25 cellular contexts compared by ENCODE assay signal in the genomic region with DNA sequence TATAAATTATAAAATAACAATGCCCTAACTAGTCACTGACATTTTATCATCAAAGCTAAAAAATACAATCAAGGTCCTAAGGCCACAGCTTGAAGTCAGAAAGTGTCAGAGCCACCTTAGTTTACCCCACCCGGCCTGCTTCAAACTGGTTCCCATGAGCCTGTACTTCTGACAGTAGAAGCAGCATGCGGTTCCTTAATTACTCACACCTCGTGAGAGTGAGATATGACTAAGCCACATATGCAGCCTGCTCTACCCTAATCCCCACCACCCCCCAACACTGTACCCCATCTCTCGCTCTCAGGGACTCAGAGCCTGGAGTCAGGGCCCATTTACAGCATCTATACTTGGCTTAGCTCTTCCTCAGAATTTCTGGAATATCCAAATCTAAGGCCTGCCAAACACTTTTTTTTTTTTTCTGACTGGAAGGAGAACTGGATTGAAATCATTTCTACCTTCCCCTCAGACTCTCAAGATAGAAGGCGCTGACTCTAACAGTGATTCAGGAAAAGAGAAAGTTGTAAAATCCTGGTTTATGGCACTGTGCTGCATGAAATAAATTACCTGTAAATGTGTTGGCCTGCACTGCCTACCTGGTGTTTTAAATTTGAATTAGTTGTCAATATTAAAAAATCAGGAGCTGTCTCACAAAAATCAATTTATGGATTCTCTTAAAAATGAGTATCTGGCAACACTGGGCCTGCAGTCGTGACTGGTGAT.
DNase-seq lines count a peak whose midpoint lies in the region; ATAC-seq, FAIRE-seq and TF ChIP-seq lines count a peak whose summit lies in the region.
"Had no signal": no experiment of that assay in that cellular context is flagged by ENCODE, and none has a peak within 500 bp of the region (broad histone marks: within the 10 kb centered on the region; RNA-seq: fewer than 3 reads in every experiment).

No MANE protein-coding gene starts in this region.

- peak overlapping the region; percentile 26 for H2BK15ac ChIP-seq in mesenchymal stem cell (ENCODE audit: low read depth, poor library complexity, severe bottlenecking)

- no peaks in the 10 kb centered on the region for H3K9me1 ChIP-seq in K562 (ENCODE audit: control insufficient read depth, insufficient read depth, low read length)

- H3K4me3 Mint-ChIP-seq in T-helper 17 cell = no peak overlapping the region
- H3K4me3 Mint-ChIP-seq: activated naive CD8-positive, alpha-beta T cell treated with anti-CD3 and anti-CD28 coated beads for 36 hours; activated T-helper 1 cell treated with anti-CD3 and anti-CD28 coated beads, Interleukin-12 subunit alpha, Interleukin-12 subunit beta, Interleukin-2, Interleukin-4 antibody, amounts not matched to agents 30 ng/mL and 10 ng/mL and 1 ng/mL, durations not matched to agents 14 hours and 24 hours and 36 hours; neural crest cell; stimulated activated naive CD8-positive, alpha-beta T cell treated with anti-CD3 and anti-CD28 coated beads, Interleukin-15, amount 100 ng/mL, for 72 hours; T-helper 2 cell treated with Interferon-gamma antibody and Interleukin-4, amounts not matched to agents 5 μg/mL and 100 μg/mL, for 36 hours; type B pancreatic cell had no signal

- H3K9me3 ChIP-seq in K562 (replicated peaks; ENCODE audit: control insufficient read depth, insufficient read depth, low read depth, low read length) (no peaks in the 10 kb centered on the region), mesenchymal stem cell (ENCODE audit: control insufficient read depth, low read length) (no peaks in the 10 kb centered on the region), PC-9 (ENCODE audit: insufficient read depth, low read depth) (peaks cover 5% of the 10 kb centered on the region), T-helper 17 cell (ENCODE audit: control insufficient read depth, low read length, poor library complexity, severe bottlenecking) (no peaks in the 10 kb centered on the region)
- H3K9me3 ChIP-seq: body of pancreas, Caco-2, prostate gland, SJCRH30 had no signal

- 6% methylated on average over 6 of the region's 6 CpGs for WGBS in K562 (ENCODE audit: insufficient coverage, low coverage, missing lambda C conversion rate)
- WGBS in mesenchymal stem cell = 65% methylated on average over 6 of the region's 6 CpGs

- H3F3A ChIP-seq in PC-9 (ENCODE audit: insufficient read depth, low read depth) = no peaks in the 10 kb centered on the region

- H3K4me3 ChIP-seq in GM06990 (replicated peaks; ENCODE audit: low read depth, low read length) (no peak overlapping the region), K562 (no peak overlapping the region), mesenchymal stem cell (ENCODE audit: insufficient read depth in 1 of 2, low read depth in 1 of 2, low read length in 2 of 2) (no peak overlapping the region), PC-9 (no peak overlapping the region)
- H3K4me3 ChIP-seq: body of pancreas, prostate gland, SJCRH30, skin epidermis had no signal

- H3K36me3 ChIP-seq in GM06990 (ENCODE audit: control insufficient read depth, insufficient read depth, low read length) (no peaks in the 10 kb centered on the region), K562 (ENCODE audit: control insufficient read depth, insufficient read depth, low read length) (no peaks in the 10 kb centered on the region), mesenchymal stem cell (ENCODE audit: control insufficient read depth in 1 of 2, insufficient read depth in 2 of 2, low read depth in 1 of 2, low read length in 2 of 2) (no peaks in the 10 kb centered on the region), PC-9 (ENCODE audit: low read depth) (no peaks in the 10 kb centered on the region)
- H3K36me3 ChIP-seq: prostate gland, SJCRH30 had no signal

- CTCF ChIA-PET in K562 (lab: Yijun Ruan, JAX; ENCODE audit: low intra/inter-chr PET ratio) (no interaction called here), PC-9 (lab: Charles Lee) (no interaction called here)

- H2BK5ac ChIP-seq in mesenchymal stem cell (ENCODE audit: low read depth, low read length, poor library complexity, severe bottlenecking) = peak overlapping the region; percentile 74

- peak overlapping the region; percentile 8 to 53 for H3K18ac ChIP-seq in mesenchymal stem cell (ENCODE audit: low read depth in 1 of 2, low read length in 2 of 2)

- peak overlapping the region; percentile 46 to 76 for H2BK12ac ChIP-seq in mesenchymal stem cell (ENCODE audit: low read length in 2 of 2)

- H3K4ac ChIP-seq in mesenchymal stem cell (ENCODE audit: low read depth in 1 of 2, low read length in 2 of 2) = peak overlapping the region in 1 of 2 experiments; percentile 73

- peak; percentile 54 for ATAC-seq in HG02610 (IDR thresholded peaks at IDR 0.05; ENCODE audit: unreplicated experiment)
- ATAC-seq in K562 = no peak
- ATAC-seq in GM21526 (IDR thresholded peaks at IDR 0.05; ENCODE audit: low FRiP score, unreplicated experiment) = no peak
- ATAC-seq in T-helper 17 cell = no peak
- ATAC-seq: body of pancreas; stimulated activated naive CD8-positive, alpha-beta T cell treated with anti-CD3 and anti-CD28 coated beads, Interleukin-15, amount 100 ng/mL, for 72 hours had no signal

- H2AK5ac ChIP-seq in mesenchymal stem cell (ENCODE audit: low read length, severe bottlenecking) = peak overlapping the region; percentile 97

- no peak overlapping the region for H3K23ac ChIP-seq in mesenchymal stem cell (ENCODE audit: low read length in 2 of 2)

- peak overlapping the region; percentile 52 for H4K91ac ChIP-seq in mesenchymal stem cell (ENCODE audit: low read length)

- H4K20me1 ChIP-seq in K562 (replicated peaks; ENCODE audit: control insufficient read depth, insufficient read depth, low read length) (no peaks in the 10 kb centered on the region), PC-9 (ENCODE audit: insufficient read depth) (no peaks in the 10 kb centered on the region)

- no peak for TF ChIP-seq POLR2A in K562 (conservative IDR thresholded peaks at IDR 0.05)

- H3K4me1 ChIP-seq in K562 (replicated peaks in 1 of 2; ENCODE audit: control insufficient read depth in 2 of 2, insufficient read depth in 2 of 2, low read length in 2 of 2) (no peaks in the 10 kb centered on the region; a peak in 1 of 5 replicates), mesenchymal stem cell (ENCODE audit: control insufficient read depth, insufficient read depth, low read depth, low read length) (peaks cover 18% of the 10 kb centered on the region), PC-9 (replicated peaks; ENCODE audit: insufficient read depth) (no peaks in the 10 kb centered on the region)
- H3K4me1 ChIP-seq: body of pancreas, prostate gland, SJCRH30 had no signal

- FAIRE-seq in K562 (lab: Jason Lieb, UNC) = no peak
- FAIRE-seq: frontal cortex had no signal

- TF ChIP-seq RAD21 in K562 (CRISPR knock-in tag; conservative IDR thresholded peaks at IDR 0.05 in 1 of 2, IDR thresholded peaks at IDR 0.05 in 1 of 2) = no peak

- POLR2A ChIA-PET in K562 (lab: Yijun Ruan, JAX) = no interaction called here
- POLR2A ChIA-PET in PC-9 (lab: Charles Lee; ENCODE audit: unreplicated experiment) = no interaction called here

- no peaks in the 10 kb centered on the region for H3K36me3 Mint-ChIP-seq in T-helper 17 cell (ENCODE audit: low read depth)
- H3K36me3 Mint-ChIP-seq: activated naive CD8-positive, alpha-beta T cell treated with anti-CD3 and anti-CD28 coated beads for 36 hours; type B pancreatic cell had no signal

- H3K27me3 ChIP-seq in GM06990 (replicated peaks; ENCODE audit: control insufficient read depth, insufficient read depth, low read length) (no peaks in the 10 kb centered on the region; the same call in 1 of the 2 replicates), K562 (ENCODE audit: control insufficient read depth in 2 of 2, insufficient read depth in 2 of 2, low read length in 2 of 2) (no peaks in the 10 kb centered on the region), mesenchymal stem cell (ENCODE audit: control insufficient read depth in 1 of 2, insufficient read depth in 1 of 2, low read length in 2 of 2) (no peaks in the 10 kb centered on the region), PC-9 (ENCODE audit: insufficient read depth, low read depth) (no peaks in the 10 kb centered on the region)
- H3K27me3 ChIP-seq: body of pancreas, SJCRH30 had no signal

- no peaks in the 10 kb centered on the region for H3K79me2 ChIP-seq in K562 (ENCODE audit: control insufficient read depth, insufficient read depth, low read length)
- H3K79me2 ChIP-seq in PC-9 (ENCODE audit: low read depth) = no peaks in the 10 kb centered on the region

- H2AFZ ChIP-seq in K562 (ENCODE audit: low read depth, low read length) (no peak overlapping the region), mesenchymal stem cell (ENCODE audit: low read depth, low read length) (no peak overlapping the region), PC-9 (no peak overlapping the region)

- peak overlapping the region; percentile 27 for H2BK120ac ChIP-seq in mesenchymal stem cell (ENCODE audit: low read depth, low read length)

- H3K27me3 Mint-ChIP-seq in T-helper 17 cell = no peaks in the 10 kb centered on the region
- H3K27me3 Mint-ChIP-seq: activated naive CD8-positive, alpha-beta T cell treated with anti-CD3 and anti-CD28 coated beads for 36 hours; stimulated activated naive CD8-positive, alpha-beta T cell treated with anti-CD3 and anti-CD28 coated beads, Interleukin-15, amount 100 ng/mL, for 72 hours; type B pancreatic cell had no signal

- no peak overlapping the region for H3K27ac ChIP-seq in K562 (ENCODE audit: extremely low read depth, low read depth, low read length)
- peak overlapping the region; percentile 67 for H3K27ac ChIP-seq in mesenchymal stem cell (ENCODE audit: low read length, poor library complexity, severe bottlenecking)
- no peak overlapping the region for H3K27ac ChIP-seq in PC-9
- H3K27ac ChIP-seq: body of pancreas, prostate gland, SJCRH30 had no signal

- TF ChIP-seq CTCF in GM06990 (IDR thresholded peaks at IDR 0.05; ENCODE audit: insufficient read depth, low read length, poor library complexity, severe bottlenecking) (no peak), K562 (IDR thresholded peaks at IDR 0.05 in 2 of 3, conservative IDR thresholded peaks at IDR 0.05 in 1 of 3; ENCODE audit: insufficient read depth in 2 of 3, low read depth in 1 of 3, low read length in 3 of 3) (no peak), PC-9 (conservative IDR thresholded peaks at IDR 0.05) (no peak)

- DNase-seq in GM06990 (ENCODE audit: extremely low read depth, insufficient read length) = peak; percentile 26
- no peak for DNase-seq in K562 (ENCODE audit: extremely low read depth in 1 of 4, low spot score in 3 of 4)
- DNase-seq in mesenchymal stem cell = peak; percentile 40
- no peak for DNase-seq in activated CD4-positive, alpha-beta T cell treated with anti-CD3 and anti-CD28 coated beads, Interleukin-2, amount 50 U/mL, for 1 hour
- DNase-seq in PC-9 = no peak
- no peak for DNase-seq in T-helper 17 cell
- DNase-seq: activated naive CD8-positive, alpha-beta T cell treated with anti-CD3 and anti-CD28 coated beads for 36 hours; AML-193; body of pancreas; Caco-2; Kasumi-1; midbrain; NCI-H748 treated with DMSO at 0.1 percent for 48 hours; SJCRH30; stimulated activated CD4-positive, alpha-beta T cell treated with anti-CD3 and anti-CD28 coated beads, Interleukin-4, amount 100 ng/mL, for 1 hour; stimulated activated naive CD8-positive, alpha-beta T cell treated with anti-CD3 and anti-CD28 coated beads, Interleukin-15, amount 100 ng/mL, for 72 hours had no signal

- intact Hi-C loops in K562 (cut with micrococcal nuclease) (no loop called here), PC-9 (cut with micrococcal nuclease; ENCODE audit: unreplicated experiment) (no loop called here)

- no peak for TF ChIP-seq EP300 in K562 (IDR thresholded peaks at IDR 0.05; ENCODE audit: low read length)

- in situ Hi-C loops in K562 (cut with MboI) = no loop called here

- BruUV-seq in K562 (replicated peaks; lab: Mats Ljungman, UMichigan) = no TSS peak
- no TSS peak for BruUV-seq in PC-9 (replicated peaks; lab: Mats Ljungman, UMichigan)

- no peaks in the 10 kb centered on the region for H3K79me1 ChIP-seq in mesenchymal stem cell (replicated peaks; ENCODE audit: low read length, poor library complexity, severe bottlenecking)

- H3K4me1 Mint-ChIP-seq in T-helper 17 cell = no peaks in the 10 kb centered on the region
- H3K4me1 Mint-ChIP-seq: activated naive CD8-positive, alpha-beta T cell treated with anti-CD3 and anti-CD28 coated beads for 36 hours; stimulated activated naive CD8-positive, alpha-beta T cell treated with anti-CD3 and anti-CD28 coated beads, Interleukin-15, amount 100 ng/mL, for 72 hours had no signal

- no peaks in the 10 kb centered on the region for H3K9me2 ChIP-seq in PC-9 (ENCODE audit: insufficient read depth)

- H3K27ac Mint-ChIP-seq in T-helper 17 cell = no peak overlapping the region
- H3K27ac Mint-ChIP-seq: activated naive CD8-positive, alpha-beta T cell treated with anti-CD3 and anti-CD28 coated beads for 36 hours; activated T-helper 1 cell treated with anti-CD3 and anti-CD28 coated beads, Interleukin-12 subunit alpha, Interleukin-12 subunit beta, Interleukin-2, Interleukin-4 antibody, amounts not matched to agents 30 ng/mL and 10 ng/mL and 1 ng/mL, durations not matched to agents 14 hours and 24 hours and 36 hours; stimulated activated naive CD8-positive, alpha-beta T cell treated with anti-CD3 and anti-CD28 coated beads, Interleukin-15, amount 100 ng/mL, for 72 hours; T-helper 2 cell treated with Interferon-gamma antibody and Interleukin-4, amounts not matched to agents 5 μg/mL and 100 μg/mL, for 36 hours; type B pancreatic cell had no signal

- H3K14ac ChIP-seq in mesenchymal stem cell (ENCODE audit: low read length in 2 of 2) = no peak overlapping the region

- no peak overlapping the region for H3K9ac ChIP-seq in K562 (ENCODE audit: insufficient read depth in 1 of 2, low read depth in 2 of 2, low read length in 2 of 2)
- peak overlapping the region; percentile 17 for H3K9ac ChIP-seq in mesenchymal stem cell (ENCODE audit: low read length)

- no peak overlapping the region for H4K8ac ChIP-seq in mesenchymal stem cell (ENCODE audit: low read length)

- H3K4me2 ChIP-seq in K562 (ENCODE audit: insufficient read depth, low read length) (no peak overlapping the region), mesenchymal stem cell (ENCODE audit: low read length, poor library complexity, severe bottlenecking) (no peak overlapping the region), PC-9 (no peak overlapping the region)

Comparison
In these comparisons a context has a peak if more than half of its experiments do, and no peak if none do; other contexts are left out.
1. DNase-seq: peak in GM06990 (single experiment) and mesenchymal stem cell (single experiment); none in K562 (0 of 4), activated CD4-positive, alpha-beta T cell treated with anti-CD3 and anti-CD28 coated beads, Interleukin-2, amount 50 U/mL, for 1 hour (single experiment), PC-9 (0 of 2) and T-helper 17 cell (0 of 3).